Comparison of ENCODE assay signal across 20 cellular contexts in genomic region chr4:129136433-129136832, GRCh38.
"Had no signal": no experiment of that assay in that cellular context is flagged by ENCODE, and none has a peak within 500 bp of the region (broad histone marks: within the 10 kb centered on the region; RNA-seq: fewer than 3 reads in every experiment).

No MANE protein-coding gene starts in this region.

- H3K4me1 Mint-ChIP-seq: activated naive CD4-positive, alpha-beta T cell treated with anti-CD3 and anti-CD28 coated beads, Interleukin-2, amount 10 ng/mL, durations not matched to agents 7 days and 5 days had no signal

- H3K4me3 Mint-ChIP-seq: activated CD8-positive, alpha-beta T cell treated with anti-CD3 and anti-CD28 coated beads for 36 hours; activated naive CD4-positive, alpha-beta T cell treated with anti-CD3 and anti-CD28 coated beads, Interleukin-2, amount 10 ng/mL, durations not matched to agents 7 days and 5 days; activated T-cell treated with anti-CD3 and anti-CD28 coated beads, Interleukin-2, amount 50 U/mL, for 72 hours; T-helper 1 cell treated with Interleukin-12 subunit alpha and Interleukin-12 subunit beta and Interleukin-4 antibody, amounts not matched to agents 30 μg/mL and 1 μg/mL, for 36 hours had no signal

- H3K27ac ChIP-seq: ascending aorta, body of pancreas had no signal

- H3K27ac Mint-ChIP-seq: activated CD8-positive, alpha-beta T cell treated with anti-CD3 and anti-CD28 coated beads for 36 hours; activated naive CD4-positive, alpha-beta T cell treated with anti-CD3 and anti-CD28 coated beads, Interleukin-2, amount 10 ng/mL, durations not matched to agents 7 days and 5 days; activated T-cell treated with anti-CD3 and anti-CD28 coated beads, Interleukin-2, amount 50 U/mL, for 72 hours; activated T-helper 2 cell treated with anti-CD3 and anti-CD28 coated beads, Interferon-gamma antibody, Interleukin-2, Interleukin-4, amounts not matched to agents 10 μg/mL and 5 μg/mL and 100 μg/mL, durations not matched to agents 14 hours and 24 hours and 36 hours; T-helper 1 cell treated with Interleukin-12 subunit alpha and Interleukin-12 subunit beta and Interleukin-4 antibody, amounts not matched to agents 30 μg/mL and 1 μg/mL, for 36 hours had no signal

- H3K36me3 ChIP-seq: ascending aorta had no signal

- H3K9me3 Mint-ChIP-seq: activated CD8-positive, alpha-beta T cell treated with anti-CD3 and anti-CD28 coated beads for 36 hours; activated T-helper 2 cell treated with anti-CD3 and anti-CD28 coated beads, Interferon-gamma antibody, Interleukin-2, Interleukin-4, amounts not matched to agents 10 μg/mL and 5 μg/mL and 100 μg/mL, durations not matched to agents 14 hours and 24 hours and 36 hours had no signal

- H3K27me3 ChIP-seq: ascending aorta, body of pancreas had no signal

- H3K36me3 Mint-ChIP-seq: activated naive CD4-positive, alpha-beta T cell treated with anti-CD3 and anti-CD28 coated beads, Interleukin-2, amount 10 ng/mL, durations not matched to agents 7 days and 5 days had no signal

- H3K4me1 ChIP-seq: ascending aorta had no signal

- H3K9me3 ChIP-seq: ascending aorta, body of pancreas had no signal

- H3K4me3 ChIP-seq: ascending aorta, body of pancreas had no signal

- DNase-seq: activated CD4-positive, alpha-beta T cell treated with anti-CD3 and anti-CD28 coated beads for 4 hours; activated CD8-positive, alpha-beta memory T cell treated with anti-CD3 and anti-CD28 coated beads, Interleukin-2, amount 50 U/mL, for 4 hours; activated CD8-positive, alpha-beta T cell treated with anti-CD3 and anti-CD28 coated beads for 36 hours; activated gamma-delta T cell treated with Interleukin-2 at 50 U/mL for 16 hours; activated naive CD4-positive, alpha-beta T cell treated with anti-CD3 and anti-CD28 coated beads, Interleukin-2, amount 10 ng/mL, durations not matched to agents 7 days and 5 days; activated T-cell treated with anti-CD3 and anti-CD28 coated beads, Interleukin-2, amount 50 U/mL, for 72 hours; body of pancreas; central memory CD4-positive, alpha-beta T cell; NCI-H1048; NCI-H146; NCI-H187 treated with DMSO at 0.1 percent for 48 hours; NCI-H2081 treated with DMSO at 0.1 percent for 48 hours; NCI-H446; NCI-H524; PC-3; SHP77 treated with DMSO at 0.1 percent for 48 hours had no signal

- ATAC-seq: activated CD4-positive, CD25-positive, alpha-beta regulatory T cell treated with anti-CD3 and anti-CD28 coated beads, Interleukin-2, amount 50 U/mL, for 24 hours; activated CD8-positive, alpha-beta T cell treated with anti-CD3 and anti-CD28 coated beads for 36 hours; activated T-cell treated with anti-CD3 and anti-CD28 coated beads, Interleukin-2, amount 50 U/mL, for 72 hours; body of pancreas; PC-3 had no signal

- H3K27me3 Mint-ChIP-seq: activated CD8-positive, alpha-beta T cell treated with anti-CD3 and anti-CD28 coated beads for 36 hours; activated naive CD4-positive, alpha-beta T cell treated with anti-CD3 and anti-CD28 coated beads, Interleukin-2, amount 10 ng/mL, durations not matched to agents 7 days and 5 days had no signal
